Comparison of ENCODE assay signal across 1 cellular context in the genomic region with DNA sequence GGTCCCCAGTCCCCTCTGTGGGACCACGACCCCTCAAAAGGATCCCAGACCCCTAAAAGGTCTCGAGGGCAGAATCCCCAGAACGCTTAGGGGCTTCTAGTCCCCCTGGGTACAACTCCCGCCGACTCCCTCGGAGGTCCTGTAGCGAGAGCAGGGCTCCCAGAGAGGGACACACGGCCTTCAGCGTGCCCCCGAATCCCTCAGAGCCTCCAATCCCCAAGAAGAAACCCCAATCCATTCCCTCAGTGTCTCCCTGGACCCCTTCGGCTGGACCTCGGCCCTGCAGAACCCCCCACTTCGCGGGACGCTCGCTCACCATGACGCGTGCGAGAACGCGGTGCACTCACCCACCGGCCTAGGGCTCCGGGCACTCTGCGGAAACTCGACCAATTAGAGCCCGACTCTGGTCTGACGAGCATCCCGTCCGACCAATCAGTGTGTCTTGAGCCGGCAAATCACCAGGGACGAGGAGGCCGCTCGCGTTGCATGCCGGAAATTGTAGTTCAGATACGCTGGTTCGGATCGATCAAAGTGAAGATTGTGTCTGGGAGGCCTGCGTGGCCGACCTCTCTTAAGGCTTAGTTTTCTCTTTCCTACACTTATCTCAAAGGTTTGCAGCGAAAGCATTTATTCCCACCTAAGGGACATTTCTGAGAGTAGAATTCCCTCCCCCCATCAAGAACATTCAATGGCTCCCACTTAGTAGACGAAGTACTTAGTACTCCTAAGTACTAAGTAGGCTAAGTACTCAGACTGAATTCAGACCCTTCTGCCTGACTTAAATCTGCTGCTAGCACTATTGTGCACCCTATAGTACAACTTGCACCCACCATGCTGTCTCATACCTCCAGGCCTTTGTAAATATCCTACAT.
A peak's percentile ranks its signal among the peaks of the same experiment; 100 is the strongest.
TF ChIP-seq lines count a peak whose summit lies in the region.

A gene (minus strand): TSS at position 369 of the 872 bp plus-strand sequence. CDS start 50 bp downstream, at position 319.

TF ChIP-seq in HepG2, 621 proteins besides CTCF, POLR2A, EP300 and RAD21 (continued from another document and continues in another):
- TF ChIP-seq, protein P1, sequence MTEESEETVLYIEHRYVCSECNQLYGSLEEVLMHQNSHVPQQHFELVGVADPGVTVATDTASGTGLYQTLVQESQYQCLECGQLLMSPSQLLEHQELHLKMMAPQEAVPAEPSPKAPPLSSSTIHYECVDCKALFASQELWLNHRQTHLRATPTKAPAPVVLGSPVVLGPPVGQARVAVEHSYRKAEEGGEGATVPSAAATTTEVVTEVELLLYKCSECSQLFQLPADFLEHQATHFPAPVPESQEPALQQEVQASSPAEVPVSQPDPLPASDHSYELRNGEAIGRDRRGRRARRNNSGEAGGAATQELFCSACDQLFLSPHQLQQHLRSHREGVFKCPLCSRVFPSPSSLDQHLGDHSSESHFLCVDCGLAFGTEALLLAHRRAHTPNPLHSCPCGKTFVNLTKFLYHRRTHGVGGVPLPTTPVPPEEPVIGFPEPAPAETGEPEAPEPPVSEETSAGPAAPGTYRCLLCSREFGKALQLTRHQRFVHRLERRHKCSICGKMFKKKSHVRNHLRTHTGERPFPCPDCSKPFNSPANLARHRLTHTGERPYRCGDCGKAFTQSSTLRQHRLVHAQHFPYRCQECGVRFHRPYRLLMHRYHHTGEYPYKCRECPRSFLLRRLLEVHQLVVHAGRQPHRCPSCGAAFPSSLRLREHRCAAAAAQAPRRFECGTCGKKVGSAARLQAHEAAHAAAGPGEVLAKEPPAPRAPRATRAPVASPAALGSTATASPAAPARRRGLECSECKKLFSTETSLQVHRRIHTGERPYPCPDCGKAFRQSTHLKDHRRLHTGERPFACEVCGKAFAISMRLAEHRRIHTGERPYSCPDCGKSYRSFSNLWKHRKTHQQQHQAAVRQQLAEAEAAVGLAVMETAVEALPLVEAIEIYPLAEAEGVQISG (CRISPR knock-in tag; IDR thresholded peaks at IDR 0.05), result peak; percentile 73
- TF ChIP-seq MIER2 (CRISPR knock-in tag; IDR thresholded peaks at IDR 0.05) (no peak), KLF13 (CRISPR knock-in tag; IDR thresholded peaks at IDR 0.05) (no peak), ZNF660 (CRISPR knock-in tag; IDR thresholded peaks at IDR 0.05; ENCODE audit: borderline replicate concordance, low read depth) (no peak), SMAD1 (CRISPR knock-in tag; IDR thresholded peaks at IDR 0.05; ENCODE audit: borderline replicate concordance, low read depth) (0 out of 2 replicates have a peak, but pooled peaks have one; percentile 65), RBAK (CRISPR knock-in tag; IDR thresholded peaks at IDR 0.05) (no peak), ZNF781 (CRISPR knock-in tag; IDR thresholded peaks at IDR 0.05; ENCODE audit: borderline replicate concordance, not compliant biosample characterization) (peak; percentile 73), SP2 (CRISPR knock-in tag; IDR thresholded peaks at IDR 0.05) (peak; percentile 98), ZFP36L1 (CRISPR knock-in tag; IDR thresholded peaks at IDR 0.05) (no peak), PCBP2 (optimal IDR thresholded peaks at IDR 0.05; ENCODE audit: low read depth, low read length, poor library complexity, severe bottlenecking) (no peak), RFXAP (CRISPR knock-in tag; IDR thresholded peaks at IDR 0.05; ENCODE audit: borderline replicate concordance) (peak; percentile 91), CBX1 (IDR thresholded peaks at IDR 0.05; ENCODE audit: low read depth) (no peak), ZNF557 (CRISPR knock-in tag; IDR thresholded peaks at IDR 0.05) (0 out of 2 replicates have a peak, but pooled peaks have one; percentile 34), YEATS2 (CRISPR knock-in tag; IDR thresholded peaks at IDR 0.05; ENCODE audit: borderline replicate concordance) (peak; percentile 34; the same call in 1 of the 2 replicates), NFYC (CRISPR knock-in tag; IDR thresholded peaks at IDR 0.05) (peak; percentile 100), MIXL1 (CRISPR knock-in tag; IDR thresholded peaks at IDR 0.05) (no peak), ZNF792 (CRISPR knock-in tag; IDR thresholded peaks at IDR 0.05) (no peak), SMAD3 (CRISPR knock-in tag; IDR thresholded peaks at IDR 0.05) (no peak), DMAP1 (CRISPR knock-in tag; IDR thresholded peaks at IDR 0.05) (peak; percentile 50; the same call in 1 of the 2 replicates), ZBTB7B (CRISPR knock-in tag; IDR thresholded peaks at IDR 0.05) (0 out of 2 replicates have a peak, but pooled peaks have one; percentile 53), MTA1 (CRISPR knock-in tag; IDR thresholded peaks at IDR 0.05; ENCODE audit: borderline replicate concordance) (no peak), ZBTB3 (CRISPR knock-in tag; IDR thresholded peaks at IDR 0.05; ENCODE audit: borderline replicate concordance, low read depth) (no peak), POLR2AphosphoS5 (IDR thresholded peaks at IDR 0.05; ENCODE audit: low read depth, low read length) (peak; percentile 90), ZNF20 (CRISPR knock-in tag; IDR thresholded peaks at IDR 0.05) (no peak), GATAD1 (CRISPR knock-in tag; IDR thresholded peaks at IDR 0.05) (peak; percentile 74), NFE2L1 (CRISPR knock-in tag; IDR thresholded peaks at IDR 0.05; ENCODE audit: borderline replicate concordance) (no peak), TP53 (CRISPR knock-in tag; conservative IDR thresholded peaks at IDR 0.05) (0 out of 2 replicates have a peak, but pooled peaks have one; percentile 20), JARID2 (CRISPR knock-in tag; IDR thresholded peaks at IDR 0.05; ENCODE audit: insufficient replicate concordance) (no peak), KAT7 (CRISPR knock-in tag; IDR thresholded peaks at IDR 0.05; ENCODE audit: borderline replicate concordance) (no peak), KMT2A (CRISPR knock-in tag; IDR thresholded peaks at IDR 0.05) (0 out of 2 replicates have a peak, but pooled peaks have one; percentile 31)
- TF ChIP-seq, protein P2, sequence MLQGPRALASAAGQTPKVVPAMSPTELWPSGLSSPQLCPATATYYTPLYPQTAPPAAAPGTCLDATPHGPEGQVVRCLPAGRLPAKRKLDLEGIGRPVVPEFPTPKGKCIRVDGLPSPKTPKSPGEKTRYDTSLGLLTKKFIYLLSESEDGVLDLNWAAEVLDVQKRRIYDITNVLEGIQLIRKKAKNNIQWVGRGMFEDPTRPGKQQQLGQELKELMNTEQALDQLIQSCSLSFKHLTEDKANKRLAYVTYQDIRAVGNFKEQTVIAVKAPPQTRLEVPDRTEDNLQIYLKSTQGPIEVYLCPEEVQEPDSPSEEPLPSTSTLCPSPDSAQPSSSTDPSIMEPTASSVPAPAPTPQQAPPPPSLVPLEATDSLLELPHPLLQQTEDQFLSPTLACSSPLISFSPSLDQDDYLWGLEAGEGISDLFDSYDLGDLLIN (CRISPR knock-in tag; IDR thresholded peaks at IDR 0.05; ENCODE audit: borderline replicate concordance), result no peak
- TF ChIP-seq, protein P3, sequence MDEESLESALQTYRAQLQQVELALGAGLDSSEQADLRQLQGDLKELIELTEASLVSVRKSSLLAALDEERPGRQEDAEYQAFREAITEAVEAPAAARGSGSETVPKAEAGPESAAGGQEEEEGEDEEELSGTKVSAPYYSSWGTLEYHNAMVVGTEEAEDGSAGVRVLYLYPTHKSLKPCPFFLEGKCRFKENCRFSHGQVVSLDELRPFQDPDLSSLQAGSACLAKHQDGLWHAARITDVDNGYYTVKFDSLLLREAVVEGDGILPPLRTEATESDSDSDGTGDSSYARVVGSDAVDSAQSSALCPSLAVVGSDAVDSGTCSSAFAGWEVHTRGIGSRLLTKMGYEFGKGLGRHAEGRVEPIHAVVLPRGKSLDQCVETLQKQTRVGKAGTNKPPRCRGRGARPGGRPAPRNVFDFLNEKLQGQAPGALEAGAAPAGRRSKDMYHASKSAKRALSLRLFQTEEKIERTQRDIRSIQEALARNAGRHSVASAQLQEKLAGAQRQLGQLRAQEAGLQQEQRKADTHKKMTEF (CRISPR knock-in tag; IDR thresholded peaks at IDR 0.05), result peak; percentile 47; the same call in 1 of the 2 replicates
- TF ChIP-seq, protein P4, sequence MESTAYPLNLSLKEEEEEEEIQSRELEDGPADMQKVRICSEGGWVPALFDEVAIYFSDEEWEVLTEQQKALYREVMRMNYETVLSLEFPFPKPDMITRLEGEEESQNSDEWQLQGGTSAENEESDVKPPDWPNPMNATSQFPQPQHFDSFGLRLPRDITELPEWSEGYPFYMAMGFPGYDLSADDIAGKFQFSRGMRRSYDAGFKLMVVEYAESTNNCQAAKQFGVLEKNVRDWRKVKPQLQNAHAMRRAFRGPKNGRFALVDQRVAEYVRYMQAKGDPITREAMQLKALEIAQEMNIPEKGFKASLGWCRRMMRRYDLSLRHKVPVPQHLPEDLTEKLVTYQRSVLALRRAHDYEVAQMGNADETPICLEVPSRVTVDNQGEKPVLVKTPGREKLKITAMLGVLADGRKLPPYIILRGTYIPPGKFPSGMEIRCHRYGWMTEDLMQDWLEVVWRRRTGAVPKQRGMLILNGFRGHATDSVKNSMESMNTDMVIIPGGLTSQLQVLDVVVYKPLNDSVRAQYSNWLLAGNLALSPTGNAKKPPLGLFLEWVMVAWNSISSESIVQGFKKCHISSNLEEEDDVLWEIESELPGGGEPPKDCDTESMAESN (CRISPR knock-in tag; conservative IDR thresholded peaks at IDR 0.05), result peak; percentile 83
- TF ChIP-seq, protein P5, sequence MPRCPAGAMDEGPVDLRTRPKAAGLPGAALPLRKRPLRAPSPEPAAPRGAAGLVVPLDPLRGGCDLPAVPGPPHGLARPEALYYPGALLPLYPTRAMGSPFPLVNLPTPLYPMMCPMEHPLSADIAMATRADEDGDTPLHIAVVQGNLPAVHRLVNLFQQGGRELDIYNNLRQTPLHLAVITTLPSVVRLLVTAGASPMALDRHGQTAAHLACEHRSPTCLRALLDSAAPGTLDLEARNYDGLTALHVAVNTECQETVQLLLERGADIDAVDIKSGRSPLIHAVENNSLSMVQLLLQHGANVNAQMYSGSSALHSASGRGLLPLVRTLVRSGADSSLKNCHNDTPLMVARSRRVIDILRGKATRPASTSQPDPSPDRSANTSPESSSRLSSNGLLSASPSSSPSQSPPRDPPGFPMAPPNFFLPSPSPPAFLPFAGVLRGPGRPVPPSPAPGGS (CRISPR knock-in tag; IDR thresholded peaks at IDR 0.05), result no peak
- TF ChIP-seq, protein P6, sequence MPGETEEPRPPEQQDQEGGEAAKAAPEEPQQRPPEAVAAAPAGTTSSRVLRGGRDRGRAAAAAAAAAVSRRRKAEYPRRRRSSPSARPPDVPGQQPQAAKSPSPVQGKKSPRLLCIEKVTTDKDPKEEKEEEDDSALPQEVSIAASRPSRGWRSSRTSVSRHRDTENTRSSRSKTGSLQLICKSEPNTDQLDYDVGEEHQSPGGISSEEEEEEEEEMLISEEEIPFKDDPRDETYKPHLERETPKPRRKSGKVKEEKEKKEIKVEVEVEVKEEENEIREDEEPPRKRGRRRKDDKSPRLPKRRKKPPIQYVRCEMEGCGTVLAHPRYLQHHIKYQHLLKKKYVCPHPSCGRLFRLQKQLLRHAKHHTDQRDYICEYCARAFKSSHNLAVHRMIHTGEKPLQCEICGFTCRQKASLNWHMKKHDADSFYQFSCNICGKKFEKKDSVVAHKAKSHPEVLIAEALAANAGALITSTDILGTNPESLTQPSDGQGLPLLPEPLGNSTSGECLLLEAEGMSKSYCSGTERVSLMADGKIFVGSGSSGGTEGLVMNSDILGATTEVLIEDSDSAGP (CRISPR knock-in tag; IDR thresholded peaks at IDR 0.05; ENCODE audit: borderline replicate concordance), result peak; percentile 74; the same call in 1 of the 2 replicates
- TF ChIP-seq, protein P7, sequence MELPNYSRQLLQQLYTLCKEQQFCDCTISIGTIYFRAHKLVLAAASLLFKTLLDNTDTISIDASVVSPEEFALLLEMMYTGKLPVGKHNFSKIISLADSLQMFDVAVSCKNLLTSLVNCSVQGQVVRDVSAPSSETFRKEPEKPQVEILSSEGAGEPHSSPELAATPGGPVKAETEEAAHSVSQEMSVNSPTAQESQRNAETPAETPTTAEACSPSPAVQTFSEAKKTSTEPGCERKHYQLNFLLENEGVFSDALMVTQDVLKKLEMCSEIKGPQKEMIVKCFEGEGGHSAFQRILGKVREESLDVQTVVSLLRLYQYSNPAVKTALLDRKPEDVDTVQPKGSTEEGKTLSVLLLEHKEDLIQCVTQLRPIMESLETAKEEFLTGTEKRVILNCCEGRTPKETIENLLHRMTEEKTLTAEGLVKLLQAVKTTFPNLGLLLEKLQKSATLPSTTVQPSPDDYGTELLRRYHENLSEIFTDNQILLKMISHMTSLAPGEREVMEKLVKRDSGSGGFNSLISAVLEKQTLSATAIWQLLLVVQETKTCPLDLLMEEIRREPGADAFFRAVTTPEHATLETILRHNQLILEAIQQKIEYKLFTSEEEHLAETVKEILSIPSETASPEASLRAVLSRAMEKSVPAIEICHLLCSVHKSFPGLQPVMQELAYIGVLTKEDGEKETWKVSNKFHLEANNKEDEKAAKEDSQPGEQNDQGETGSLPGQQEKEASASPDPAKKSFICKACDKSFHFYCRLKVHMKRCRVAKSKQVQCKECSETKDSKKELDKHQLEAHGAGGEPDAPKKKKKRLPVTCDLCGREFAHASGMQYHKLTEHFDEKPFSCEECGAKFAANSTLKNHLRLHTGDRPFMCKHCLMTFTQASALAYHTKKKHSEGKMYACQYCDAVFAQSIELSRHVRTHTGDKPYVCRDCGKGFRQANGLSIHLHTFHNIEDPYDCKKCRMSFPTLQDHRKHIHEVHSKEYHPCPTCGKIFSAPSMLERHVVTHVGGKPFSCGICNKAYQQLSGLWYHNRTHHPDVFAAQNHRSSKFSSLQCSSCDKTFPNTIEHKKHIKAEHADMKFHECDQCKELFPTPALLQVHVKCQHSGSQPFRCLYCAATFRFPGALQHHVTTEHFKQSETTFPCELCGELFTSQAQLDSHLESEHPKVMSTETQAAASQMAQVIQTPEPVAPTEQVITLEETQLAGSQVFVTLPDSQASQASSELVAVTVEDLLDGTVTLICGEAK (IDR thresholded peaks at IDR 0.05), result no peak
- TF ChIP-seq, protein P7 (CRISPR knock-in tag; IDR thresholded peaks at IDR 0.05), result peak; percentile 18; the same call in 1 of the 2 replicates
